37 cellular contexts compared by ENCODE assay signal in genomic region chr10:96913910-96914309, GRCh38.
"Had no signal": no experiment of that assay in that cellular context is flagged by ENCODE, and none has a peak within 500 bp of the region (broad histone marks: within the 10 kb centered on the region; RNA-seq: fewer than 3 reads in every experiment).

No MANE protein-coding gene starts in this region.

- H3K9me3 ChIP-seq: MG63, Peyer's patch had no signal

- DNase-seq: activated B cell treated with CpG ODN at 0.5 μM for 24 hours; activated CD4-positive, alpha-beta T cell treated with anti-CD3 and anti-CD28 coated beads for 4 hours; activated CD4-positive, alpha-beta T cell treated with anti-CD3 and anti-CD28 coated beads, Interleukin-2, amount 50 U/mL, for 1 hour; activated CD4-positive, CD25-positive, alpha-beta regulatory T cell treated with anti-CD3 and anti-CD28 coated beads, Interleukin-2, amount 50 U/mL, for 72 hours; activated CD8-positive, alpha-beta T cell treated with anti-CD3 and anti-CD28 coated beads for 36 hours; activated effector memory CD4-positive, alpha-beta T cell treated with anti-CD3 and anti-CD28 coated beads, Interleukin-2, amount 50 U/mL, for 16 hours; activated naive CD4-positive, alpha-beta T cell; activated naive CD4-positive, alpha-beta T cell treated with anti-CD3 and anti-CD28 coated beads, Interleukin-2, amount 50 U/mL, for 16 hours; activated naive CD8-positive, alpha-beta T cell treated with anti-CD3 and anti-CD28 coated beads for 36 hours; activated T-cell treated with anti-CD3 and anti-CD28 coated beads, Interleukin-2, amount 50 U/mL, for 1 hour; activated T-cell treated with anti-CD3 and anti-CD28 coated beads, Interleukin-2, amount 50 U/mL, for 72 hours; amniotic stem cell; aorta; Kasumi-1; KG1; MG63; NCI-H1048; NCI-H1105 treated with DMSO at 0.1 percent for 48 hours; NCI-H1436; NCI-H1694; NCI-H1930; NCI-H2081 treated with DMSO at 0.1 percent for 48 hours; NCI-H345; NCI-H524 treated with DMSO at 0.1 percent for 48 hours; NCI-H748 treated with DMSO at 0.1 percent for 48 hours; NK-92 treated with Interleukin-12 subunit alpha and Interleukin-12 subunit beta, amount 100 ng/mL, for 24 hours; PC-3; Peyer's patch; RPMI8226; SW 1271; T-helper 1 cell; T-helper 2 cell; T-helper 9 cell had no signal

- H3K4me3 ChIP-seq: cardiac muscle cell, MG63, Peyer's patch had no signal

- H3K27me3 Mint-ChIP-seq: activated B cell treated with CpG ODN at 0.5 μM for 24 hours; activated CD8-positive, alpha-beta T cell treated with anti-CD3 and anti-CD28 coated beads for 36 hours; activated naive CD8-positive, alpha-beta T cell treated with anti-CD3 and anti-CD28 coated beads for 36 hours; activated T-helper 17 cell treated with anti-CD3 and anti-CD28 coated beads, Interleukin-2, amount 50 U/mL, for 72 hours; central memory CD8-positive, alpha-beta T cell had no signal

- ATAC-seq: activated CD8-positive, alpha-beta T cell treated with anti-CD3 and anti-CD28 coated beads for 36 hours; activated T-cell treated with anti-CD3 and anti-CD28 coated beads, Interleukin-2, amount 50 U/mL, for 72 hours; activated T-helper 17 cell treated with anti-CD3 and anti-CD28 coated beads, Interleukin-2, amount 50 U/mL, for 72 hours; PC-3 had no signal

- H3K9me3 Mint-ChIP-seq: activated B cell treated with CpG ODN at 0.5 μM for 24 hours; activated CD8-positive, alpha-beta T cell treated with anti-CD3 and anti-CD28 coated beads for 36 hours; activated naive CD8-positive, alpha-beta T cell treated with anti-CD3 and anti-CD28 coated beads for 36 hours; activated T-cell treated with anti-CD3 and anti-CD28 coated beads, Interleukin-2, amount 50 U/mL, for 72 hours; activated T-helper 17 cell treated with anti-CD3 and anti-CD28 coated beads, Interleukin-2, amount 50 U/mL, for 72 hours; central memory CD8-positive, alpha-beta T cell had no signal

- H3K27ac ChIP-seq: Peyer's patch, VCaP had no signal

- H3K27me3 ChIP-seq: cardiac muscle cell, MG63, Peyer's patch had no signal

- H3K27ac Mint-ChIP-seq: activated B cell treated with CpG ODN at 0.5 μM for 24 hours; activated naive CD8-positive, alpha-beta T cell treated with anti-CD3 and anti-CD28 coated beads for 36 hours had no signal

- H3K4me3 Mint-ChIP-seq: activated B cell treated with CpG ODN at 0.5 μM for 24 hours; activated CD8-positive, alpha-beta T cell treated with anti-CD3 and anti-CD28 coated beads for 36 hours; activated naive CD8-positive, alpha-beta T cell treated with anti-CD3 and anti-CD28 coated beads for 36 hours; activated T-cell treated with anti-CD3 and anti-CD28 coated beads, Interleukin-2, amount 50 U/mL, for 72 hours; activated T-helper 17 cell treated with anti-CD3 and anti-CD28 coated beads, Interleukin-2, amount 50 U/mL, for 72 hours; central memory CD8-positive, alpha-beta T cell had no signal
